ENCODE assay signal across 10 cellular contexts in the genomic region with DNA sequence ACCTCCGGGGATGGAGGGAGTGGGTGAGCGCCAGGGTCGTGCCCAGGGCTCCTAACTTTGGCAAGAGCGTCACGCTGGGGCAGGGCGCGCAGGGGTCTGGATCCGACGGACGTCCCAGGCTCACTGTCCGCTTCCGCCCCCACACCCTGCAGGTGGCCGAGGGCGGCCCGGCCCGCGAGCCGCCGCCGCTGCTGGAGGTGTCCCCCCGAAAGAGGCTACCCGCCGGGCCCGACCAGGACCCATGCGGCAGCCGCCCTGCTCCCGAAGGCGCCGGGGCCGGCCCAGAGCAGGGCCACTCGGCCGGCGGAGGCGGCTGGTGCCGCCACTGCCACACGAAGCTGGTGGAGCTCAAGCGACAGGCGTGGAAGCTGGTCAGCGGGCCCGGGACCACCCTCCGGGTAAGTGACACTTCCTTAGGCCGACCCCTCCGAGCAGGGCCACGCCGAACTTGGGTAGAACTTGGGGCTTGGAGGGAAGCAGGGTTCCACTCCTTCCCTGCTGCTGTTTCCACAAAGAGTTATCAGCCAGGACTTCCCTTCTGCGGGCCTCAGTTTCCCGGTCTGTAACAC. TPM values are rescaled to one million over a fixed set of nuclear protein-coding genes. Genes with fewer than 3 reads are reported as not detected.
DNase-seq lines count a peak whose midpoint lies in the region; ATAC-seq and TF ChIP-seq lines count a peak whose summit lies in the region.
"Had no signal": no experiment of that assay in that cellular context is flagged by ENCODE, and none has a peak within 500 bp of the region (broad histone marks: within the 10 kb centered on the region; RNA-seq: fewer than 3 reads in every experiment).

No MANE protein-coding gene starts in this region.

- no peak for ATAC-seq in WTC11
- no peak for ATAC-seq in HG02798 (IDR thresholded peaks at IDR 0.05; ENCODE audit: poor library complexity, unreplicated experiment)
- ATAC-seq in GM21390 (IDR thresholded peaks at IDR 0.05; ENCODE audit: unreplicated experiment), result no peak

- H3K27me3 Mint-ChIP-seq in WTC11 (ENCODE audit: low read depth), result peaks cover 25% of the 10 kb centered on the region

- POLR2A ChIA-PET in WTC11 (lab: Charles Lee), result no interaction called here

- H3K36me3 Mint-ChIP-seq in WTC11, result no peaks in the 10 kb centered on the region

- peak overlapping the region; percentile 66 for H3K4me3 Mint-ChIP-seq in WTC11

- intact Hi-C loops in prostate gland (cut with DNase I), result loop anchor here (2.0 to 10.0 kb wide), 3 partner anchors 236 to 498 kb away; no protein-coding TSS in a partner anchor

- peaks cover 20% of the 10 kb centered on the region for H3K27me3 ChIP-seq in iPS DF 6.9 (ENCODE audit: control insufficient read depth, insufficient read depth, low read length)
- H3K27me3 ChIP-seq in prostate gland (replicated peaks; ENCODE audit: insufficient read depth), result peaks cover 27% of the 10 kb centered on the region

- H3K9ac ChIP-seq in ES-I3 (ENCODE audit: low read depth, low read length), result peak overlapping the region; percentile 71; the same call in 1 of the 2 replicates

- no peaks in the 10 kb centered on the region for H3K9me3 Mint-ChIP-seq in WTC11

- TF ChIP-seq CTCF in WTC11 (IDR thresholded peaks at IDR 0.05) (no peak), prostate gland (IDR thresholded peaks at IDR 0.05) (no peak)

- H3K36me3 ChIP-seq in ES-I3 (ENCODE audit: insufficient read depth, low read length) (no peaks in the 10 kb centered on the region), iPS DF 6.9 (ENCODE audit: control insufficient read depth, insufficient read depth, low read length) (no peaks in the 10 kb centered on the region), prostate gland (no peaks in the 10 kb centered on the region)

- peaks cover 28% of the 10 kb centered on the region for H3K4me1 Mint-ChIP-seq in WTC11

- no peak overlapping the region for H3K27ac ChIP-seq in iPS DF 6.9 (ENCODE audit: low read length)
- no peak overlapping the region for H3K27ac ChIP-seq in prostate gland

- no CpG with 5 or more reads among the region's 47 CpGs for WGBS in iPS DF 6.9 (ENCODE audit: insufficient coverage, insufficient read length)
- WGBS in prostate gland, result 8% methylated on average over 18 of the region's 47 CpGs

- TF ChIP-seq POLR2A in prostate gland (IDR thresholded peaks at IDR 0.05), result no peak

- no peaks in the 10 kb centered on the region for H3K9me3 ChIP-seq in ES-I3 (ENCODE audit: control insufficient read depth, insufficient read depth, low read length)
- H3K9me3 ChIP-seq in iPS DF 6.9 (ENCODE audit: control insufficient read depth, insufficient read depth, low read length), result no peaks in the 10 kb centered on the region
- H3K9me3 ChIP-seq in prostate gland, result no peaks in the 10 kb centered on the region

- CTCF ChIA-PET in WTC11 (lab: Charles Lee), result interaction anchor here (0.6 to 0.8 kb wide), 3 partner anchors 11 to 425 kb away, joined by 3 to 5 read pairs (median 3); no protein-coding TSS in a partner anchor

- peaks cover 7% of the 10 kb centered on the region; the same call in 1 of the 2 replicates for H3K4me1 ChIP-seq in ES-I3 (ENCODE audit: insufficient read depth, low read length)
- peaks cover 13% of the 10 kb centered on the region for H3K4me1 ChIP-seq in iPS DF 6.9 (ENCODE audit: control insufficient read depth, insufficient read depth, low read length)
- peaks cover 4% of the 10 kb centered on the region for H3K4me1 ChIP-seq in prostate gland (replicated peaks)

- no peak overlapping the region for H3K27ac Mint-ChIP-seq in WTC11

- H3K4me3 ChIP-seq in iPS DF 6.9 (ENCODE audit: low read length), result peak overlapping the region; percentile 68
- peak overlapping the region; percentile 30 to 39 for H3K4me3 ChIP-seq in prostate gland

- DNase-seq in WTC11 (ENCODE audit: low spot score) (peak; percentile 17), iPS DF 6.9 (ENCODE audit: low read depth, low spot score) (no peak), prostate gland (ENCODE audit: low spot score) (no peak), NCI-H2227 treated with DMSO at 0.1 percent for 48 hours (lab: John Stamatoyannopoulos, UW) (no peak), HuH-7 (ENCODE audit: low spot score) (no peak)
- DNase-seq: DND-41 had no signal

TF ChIP-seq in WTC11, 78 proteins besides CTCF, POLR2A, EP300 and RAD21:
- 0 out of 2 replicates have a peak, but pooled peaks have one; percentile 16 for TF ChIP-seq FOXP1 (CRISPR knock-in tag; IDR thresholded peaks at IDR 0.05; ENCODE audit: borderline replicate concordance)
- TF ChIP-seq, protein P1, sequence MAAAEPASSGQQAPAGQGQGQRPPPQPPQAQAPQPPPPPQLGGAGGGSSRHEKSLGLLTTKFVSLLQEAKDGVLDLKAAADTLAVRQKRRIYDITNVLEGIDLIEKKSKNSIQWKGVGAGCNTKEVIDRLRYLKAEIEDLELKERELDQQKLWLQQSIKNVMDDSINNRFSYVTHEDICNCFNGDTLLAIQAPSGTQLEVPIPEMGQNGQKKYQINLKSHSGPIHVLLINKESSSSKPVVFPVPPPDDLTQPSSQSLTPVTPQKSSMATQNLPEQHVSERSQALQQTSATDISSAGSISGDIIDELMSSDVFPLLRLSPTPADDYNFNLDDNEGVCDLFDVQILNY (CRISPR knock-in tag; IDR thresholded peaks at IDR 0.05), result 0 out of 2 replicates have a peak, but pooled peaks have one; percentile 13
- TF ChIP-seq ZNF121 (CRISPR knock-in tag; IDR thresholded peaks at IDR 0.05), result no peak
- 0 out of 2 replicates have a peak, but pooled peaks have one; percentile 6 for TF ChIP-seq ZNF423 (CRISPR knock-in tag; IDR thresholded peaks at IDR 0.05)
TF ChIP-seq in WTC11: peak in this region for 3.

RNA-seq across cellular contexts. Expression of a gene that starts 0.6 kb away (rescaled TPM):
- 36.4 to 53.4 TPM (median 39.5 TPM) in 3 replicates for total RNA-seq in WTC11 (2021)
- total RNA-seq in prostate gland, result 10 to 100 TPM in 1 of 2 donors, 1 to 10 TPM in 1; 1.6 to 13.9 TPM

RNA-seq across cellular contexts. Expression of a gene that starts 53.5 kb away (rescaled TPM):
- 3.4 to 3.8 TPM (median 3.5 TPM) in 3 replicates for total RNA-seq in WTC11 (2021)
- total RNA-seq in prostate gland, result 1 to 10 TPM in 1 of 2 donors, not detected in 1; 2.3 TPM
- total RNA-seq: T-helper 2 cell treated with Interferon-gamma antibody and Interleukin-4, amounts not matched to agents 100 ng/mL and 5 ng/mL, for 36 hours had no signal
